ENCODE assay signal across 12 cellular contexts in genomic region chr3:75658411-75659107, GRCh38. TPM values are rescaled to one million over a fixed set of nuclear protein-coding genes. Genes with fewer than 3 reads are reported as not detected.
DNase-seq lines count a peak whose midpoint lies in the region; ATAC-seq and TF ChIP-seq lines count a peak whose summit lies in the region.
"Not testable (repeated sequence)": the region's sequence is repeated elsewhere in the genome, so short reads cannot be mapped to it uniquely, and the experiment has no call there.
"Had no signal": no experiment of that assay in that cellular context is flagged by ENCODE, and none has a peak within 500 bp of the region (broad histone marks: within the 10 kb centered on the region; RNA-seq: fewer than 3 reads in every experiment).

No MANE protein-coding gene starts in this region.

- TF ChIP-seq CTCF in BE2C (IDR thresholded peaks at IDR 0.05; ENCODE audit: low read depth, low read length): peak; percentile 51
- peak in 4 of 7 experiments; percentile 6 to 38 (median 34) for TF ChIP-seq CTCF in body of pancreas (IDR thresholded peaks at IDR 0.05)
- not testable (repeated sequence) for TF ChIP-seq CTCF in foreskin fibroblast (IDR thresholded peaks at IDR 0.05; ENCODE audit: low read depth, low read length); liver (IDR thresholded peaks at IDR 0.05; ENCODE audit: low read depth, low read length, missing input control); tibial artery (IDR thresholded peaks at IDR 0.05)

- peak; percentile 86 for ATAC-seq in body of pancreas

- H3K27ac Mint-ChIP-seq in T-helper 2 cell treated with Interferon-gamma antibody and Interleukin-4, amounts not matched to agents 5 μg/mL and 100 μg/mL, for 36 hours: not testable (repeated sequence)

- WGBS in body of pancreas, 2 donors: 1% methylated on average over 27 to 42 of the region's 42 CpGs
- WGBS in liver: 4% methylated on average over 42 of the region's 42 CpGs
- WGBS in trophoblast cell (ENCODE audit: extremely low coverage, insufficient coverage, insufficient read length): no CpG with 5 or more reads among the region's 42 CpGs

- H3K14ac ChIP-seq in trophoblast cell (ENCODE audit: low read length): peak overlapping the region; percentile 51

- not testable (repeated sequence) for H3K4me1 Mint-ChIP-seq in T-helper 2 cell treated with Interferon-gamma antibody and Interleukin-4, amounts not matched to agents 5 μg/mL and 100 μg/mL, for 36 hours (ENCODE audit: low read depth)

- not testable (repeated sequence) for H3K27ac ChIP-seq in HUES6 (ENCODE audit: low read depth, low read length); liver (ENCODE audit: low read depth in 1 of 2, low read length in 2 of 2); trophoblast cell (ENCODE audit: low read depth, low read length); tibial artery
- H3K27ac ChIP-seq in body of pancreas: peak overlapping the region in 3 of 4 donors; percentile 57 to 79 (median 57)

- not testable (repeated sequence) for H3K79me1 ChIP-seq in trophoblast cell (ENCODE audit: low read length)

- H3K23ac ChIP-seq in trophoblast cell (ENCODE audit: low read length): not testable (repeated sequence)

- H3K27me3 Mint-ChIP-seq in T-helper 2 cell treated with Interferon-gamma antibody and Interleukin-4, amounts not matched to agents 5 μg/mL and 100 μg/mL, for 36 hours (ENCODE audit: low read depth): peaks cover 24% of the 10 kb centered on the region

- H4K8ac ChIP-seq in trophoblast cell (ENCODE audit: low read depth, low read length): peak overlapping the region; percentile 85

- not testable (repeated sequence) for H3K36me3 ChIP-seq in BE2C; HUES6 (ENCODE audit: control insufficient read depth, insufficient read depth, low read length); body of pancreas (replicated peaks in 1 of 2; ENCODE audit: insufficient read depth in 1 of 2, low read depth in 2 of 2); liver (ENCODE audit: control insufficient read depth in 4 of 4, insufficient read depth in 3 of 4, low read depth in 1 of 4, low read length in 3 of 4); trophoblast cell (ENCODE audit: control insufficient read depth in 1 of 2, insufficient read depth in 2 of 2, low read length in 2 of 2); tibial artery

- not testable (repeated sequence) for H3K79me2 ChIP-seq in trophoblast cell (ENCODE audit: control insufficient read depth, insufficient read depth, low read length, poor library complexity)

- not testable (repeated sequence) for H3K9ac ChIP-seq in HUES6 (ENCODE audit: low read length); liver (ENCODE audit: low read depth in 1 of 2, low read length in 2 of 2); trophoblast cell (ENCODE audit: low read length)

- not testable (repeated sequence) for H2BK12ac ChIP-seq in trophoblast cell (ENCODE audit: low read length)

- peak overlapping the region; percentile 72 for H3K4me3 ChIP-seq in BE2C (ENCODE audit: low read depth, low read length)
- peak overlapping the region; percentile 63 for H3K4me3 ChIP-seq in HUES6 (ENCODE audit: low read depth, low read length)
- peak overlapping the region; percentile 56 to 57 for H3K4me3 ChIP-seq in body of pancreas
- peak overlapping the region; percentile 32 to 49 for H3K4me3 ChIP-seq in foreskin fibroblast (ENCODE audit: low read depth in 1 of 2, low read length in 2 of 2)
- H3K4me3 ChIP-seq in liver (ENCODE audit: low read depth in 1 of 3, low read length in 3 of 3): peak overlapping the region in 1 of 3 donors; percentile 42
- peak overlapping the region; percentile 67 for H3K4me3 ChIP-seq in trophoblast cell (ENCODE audit: low read depth, low read length)
- peak overlapping the region; percentile 8 to 26 for H3K4me3 ChIP-seq in tibial artery

- H3K4me2 ChIP-seq in trophoblast cell (ENCODE audit: low read length): peak overlapping the region; percentile 54

- H4K91ac ChIP-seq in trophoblast cell (ENCODE audit: low read depth, low read length): peak overlapping the region; percentile 14

- H3K4ac ChIP-seq in trophoblast cell (ENCODE audit: low read depth, low read length): not testable (repeated sequence)

- H2BK120ac ChIP-seq in trophoblast cell (ENCODE audit: insufficient read depth, low read length, poor library complexity): not testable (repeated sequence)

- not testable (repeated sequence) for H3K18ac ChIP-seq in trophoblast cell (ENCODE audit: low read length)

- H3K36me3 Mint-ChIP-seq in T-helper 2 cell treated with Interferon-gamma antibody and Interleukin-4, amounts not matched to agents 5 μg/mL and 100 μg/mL, for 36 hours (ENCODE audit: low read depth): not testable (repeated sequence)

- not testable (repeated sequence) for H2BK5ac ChIP-seq in trophoblast cell (ENCODE audit: low read depth, low read length, poor library complexity)

- H3K4me1 ChIP-seq in BE2C; HUES6 (ENCODE audit: control insufficient read depth, insufficient read depth, low read length); body of pancreas; liver (ENCODE audit: control insufficient read depth in 4 of 4, insufficient read depth in 4 of 4, low read length in 3 of 4); trophoblast cell (ENCODE audit: control insufficient read depth in 1 of 2, insufficient read depth in 2 of 2, low read length in 2 of 2): not testable (repeated sequence)
- H3K4me1 ChIP-seq in tibial artery: peaks cover 0 to 16% (median 7%) of the 10 kb centered on the region in 4 donors

- H3K9me3 ChIP-seq in BE2C; HUES6 (ENCODE audit: control insufficient read depth, insufficient read depth, low read depth, low read length); body of pancreas; liver (ENCODE audit: control insufficient read depth in 4 of 4, low read length in 3 of 4); trophoblast cell (ENCODE audit: insufficient read depth, low read depth, low read length); tibial artery: not testable (repeated sequence)

- peak overlapping the region; percentile 62 for H4K12ac ChIP-seq in trophoblast cell (ENCODE audit: low read depth, low read length)

- peak overlapping the region; percentile 78 for H2AFZ ChIP-seq in trophoblast cell (ENCODE audit: insufficient read depth, low read length, poor library complexity)

- TF ChIP-seq POLR2A in body of pancreas (IDR thresholded peaks at IDR 0.05): peak in 2 of 3 donors; percentile 43 to 57

- H3K27me3 ChIP-seq in BE2C (peaks cover 17% of the 10 kb centered on the region), HUES6 (ENCODE audit: control insufficient read depth, insufficient read depth, low read length) (peaks cover 54% of the 10 kb centered on the region), tibial artery (peaks cover 0 to 33% of the 10 kb centered on the region in 2 donors)
- H3K27me3 ChIP-seq in body of pancreas; liver (ENCODE audit: control insufficient read depth in 4 of 4, insufficient read depth in 4 of 4, low read length in 3 of 4); trophoblast cell (ENCODE audit: insufficient read depth, low read length): not testable (repeated sequence)

- intact Hi-C loops in body of pancreas (cut with DNase I); tibial artery (cut with DNase I; ENCODE audit: low total_unique reads): not testable (repeated sequence)

- H2AK5ac ChIP-seq in trophoblast cell (ENCODE audit: low read length): not testable (repeated sequence)

- not testable (repeated sequence) for H3K9me3 Mint-ChIP-seq in T-helper 2 cell treated with Interferon-gamma antibody and Interleukin-4, amounts not matched to agents 5 μg/mL and 100 μg/mL, for 36 hours

- peak; percentile 67 for DNase-seq in BE2C
- DNase-seq in T-helper 2 cell treated with Interferon-gamma antibody and Interleukin-4, amounts not matched to agents 5 μg/mL and 100 μg/mL, for 36 hours (ENCODE audit: low spot score); trophoblast cell; tibial artery: not testable (repeated sequence)
- DNase-seq in body of pancreas: peak; percentile 71 to 78 (median 76)
- peak; percentile 23 to 52 for DNase-seq in foreskin fibroblast

- peak overlapping the region; percentile 55 for H3K4me3 Mint-ChIP-seq in T-helper 2 cell treated with Interferon-gamma antibody and Interleukin-4, amounts not matched to agents 5 μg/mL and 100 μg/mL, for 36 hours

- TF ChIP-seq RAD21 in liver (IDR thresholded peaks at IDR 0.05): not testable (repeated sequence)

TF ChIP-seq in liver, 16 proteins besides CTCF, POLR2A, EP300 and RAD21:
- TF ChIP-seq HNF4A (conservative IDR thresholded peaks at IDR 0.05): peak; percentile 25 to 33

RNA-seq across cellular contexts. Expression of gene FRG2C, which starts 5.6 kb away (rescaled TPM):
- polyA plus RNA-seq in BE2C (2012; ENCODE audit: insufficient read depth, insufficient read length, low read depth): not detected
- not detected for total RNA-seq in body of pancreas
- not detected for total RNA-seq in liver
- not detected for polyA plus RNA-seq in liver
- polyA plus RNA-seq in trophoblast cell (2013): 0.10 and 0.12 TPM in 2 replicates
- total RNA-seq: left cardiac atrium, Right ventricle myocardium inferior, sciatic nerve had no signal
- polyA plus RNA-seq: IgD-negative memory B cell had no signal
